ENCODE assay signal across 8 cellular contexts in genomic region chr19:34430738-34431625, GRCh38. TPM values are rescaled to one million over a fixed set of nuclear protein-coding genes. Genes with fewer than 3 reads are reported as not detected.
DNase-seq lines count a peak whose midpoint lies in the region; ATAC-seq and TF ChIP-seq lines count a peak whose summit lies in the region.

No MANE protein-coding gene starts in this region.

- POLR2A ChIA-PET in AG04449 (lab: Yijun Ruan, JAX), result no interaction called here

- CTCF ChIA-PET in AG04449 (lab: Yijun Ruan, JAX), result interaction anchor here (0.7 to 1.7 kb wide), 13 partner anchors 9 to 653 kb away, joined by 3 to 9 read pairs (median 3); no protein-coding TSS in a partner anchor

- H3K4me1 ChIP-seq in vagina, result peaks cover 51% of the 10 kb centered on the region

- no peaks in the 10 kb centered on the region for H3K27me3 ChIP-seq in vagina

- H3K27ac ChIP-seq in vagina, result peak overlapping the region; percentile 88

- H3K9me3 ChIP-seq in vagina, result no peaks in the 10 kb centered on the region

- H3K4me3 ChIP-seq in AG04449 (ENCODE audit: low read depth, low read length) (no peak overlapping the region), cardiac fibroblast (replicated peaks in 1 of 2; ENCODE audit: low read depth in 2 of 2, low read length in 2 of 2) (no peak overlapping the region), vagina (peak overlapping the region in 1 of 2 donors; percentile 1)
- H3K4me3 ChIP-seq in Jurkat, Clone E6-1 (ENCODE audit: low read length), result no peak overlapping the region

- TF ChIP-seq CTCF in AG04449 (IDR thresholded peaks at IDR 0.05; ENCODE audit: insufficient read depth, low read length, missing control alignments) (peak; percentile 61), cardiac fibroblast (IDR thresholded peaks at IDR 0.05; ENCODE audit: low read depth, low read length) (peak; percentile 78), vagina (IDR thresholded peaks at IDR 0.05) (peak in 2 of 3 experiments; percentile 21 to 27)

- intact Hi-C loops in vagina (cut with DNase I), result loop anchor here (5.0 kb wide), 1 partner anchor 46 kb away; no protein-coding TSS in a partner anchor

- no peak for ATAC-seq in GM19455 (IDR thresholded peaks at IDR 0.05; ENCODE audit: unreplicated experiment)

- peaks cover 0 to 23% of the 10 kb centered on the region in 2 donors for H3K36me3 ChIP-seq in vagina

- no peak for TF ChIP-seq POLR2A in vagina (IDR thresholded peaks at IDR 0.05)

- no peak for DNase-seq in AG04449 (ENCODE audit: low read depth, low spot score)
- peak; percentile 6 for DNase-seq in GM04504 (ENCODE audit: low read depth)
- peak; percentile 79 for DNase-seq in Jurkat, Clone E6-1 (ENCODE audit: low read depth, low spot score)
- peak; percentile 19 for DNase-seq in SK-N-DZ (ENCODE audit: low spot score)
- DNase-seq in cardiac fibroblast (ENCODE audit: low read depth in 2 of 2), result peak; percentile 70 to 73
- peak; percentile 46 for DNase-seq in medulla oblongata (ENCODE audit: extremely low spot score)
- no peak for DNase-seq in vagina (ENCODE audit: extremely low spot score in 2 of 2)

RNA-seq across cellular contexts. Expression of gene UBA2, which starts 2.8 kb away (rescaled TPM):
- polyA plus RNA-seq in Jurkat, Clone E6-1 (2012; ENCODE audit: insufficient read depth, insufficient read length), result 207 TPM
- 256 and 259 TPM in 2 replicates for polyA plus RNA-seq in SK-N-DZ (2014; cell fraction: cytosol; rRNA removed)
- 124 and 131 TPM in 2 replicates for polyA plus RNA-seq in SK-N-DZ (2014; cell fraction: nucleus; rRNA removed)
- total RNA-seq in vagina, result 84.5 TPM

RNA-seq across cellular contexts. Expression of gene PDCD2L, which starts 26.8 kb away (rescaled TPM):
- 50.0 TPM for polyA plus RNA-seq in Jurkat, Clone E6-1 (2012; ENCODE audit: insufficient read depth, insufficient read length)
- polyA plus RNA-seq in SK-N-DZ (2014; cell fraction: cytosol; rRNA removed), result 30.0 and 30.2 TPM in 2 replicates
- polyA plus RNA-seq in SK-N-DZ (2014; cell fraction: nucleus; rRNA removed), result 26.6 and 27.7 TPM in 2 replicates
- total RNA-seq in vagina, result 10.8 TPM

RNA-seq across cellular contexts. Expression of gene WTIP, which starts 50.6 kb away (rescaled TPM):
- polyA plus RNA-seq in Jurkat, Clone E6-1 (2012; ENCODE audit: insufficient read depth, insufficient read length), result 0.12 TPM
- 0.42 and 1.6 TPM in 2 replicates for polyA plus RNA-seq in SK-N-DZ (2014; cell fraction: cytosol; rRNA removed)
- 1.5 and 3.4 TPM in 2 replicates for polyA plus RNA-seq in SK-N-DZ (2014; cell fraction: nucleus; rRNA removed)
- total RNA-seq in vagina, result 7.6 TPM

Comparison
In these comparisons a context has a peak if more than half of its experiments do, and no peak if none do; other contexts are left out.
1. DNase-seq: peak in GM04504 (single experiment), Jurkat, Clone E6-1 (single experiment), SK-N-DZ (single experiment), cardiac fibroblast (2 of 2) and medulla oblongata (single experiment); none in AG04449 (single experiment) and vagina (0 of 2).
2. CTCF ChIP-seq: peak in every context shown above with its lines; median percentile 78 in cardiac fibroblast; 61 in AG04449; 24 in vagina.